Comparison of ENCODE assay signal across 7 cellular contexts in genomic region chr17:20467447-20467846, GRCh38.
DNase-seq lines count a peak whose midpoint lies in the region; ATAC-seq and TF ChIP-seq lines count a peak whose summit lies in the region.
"Not testable (repeated sequence)": the region's sequence is repeated elsewhere in the genome, so short reads cannot be mapped to it uniquely, and the experiment has no call there.

Gene LGALS9B (minus strand): TSS chr17:20467539. CDS start chr17:20467470, 69 bp downstream.

- not testable (repeated sequence) for DNase-seq in activated naive CD8-positive, alpha-beta T cell treated with anti-CD3 and anti-CD28 coated beads, Interleukin-2, amount 50 U/mL, for 24 hours

- TF ChIP-seq CTCF in Loucy (conservative IDR thresholded peaks at IDR 0.05; ENCODE audit: low read length) = not testable (repeated sequence)

- not testable (repeated sequence) for H3K9me3 Mint-ChIP-seq in activated naive CD8-positive, alpha-beta T cell treated with anti-CD3 and anti-CD28 coated beads, Interleukin-2, amount 50 U/mL, for 24 hours

- not testable (repeated sequence) for H2AFZ ChIP-seq in Loucy (ENCODE audit: low read length)

- not testable (repeated sequence) for H3K4me1 ChIP-seq in Loucy (ENCODE audit: insufficient read depth, low read length, poor library complexity, severe bottlenecking); mucosa of rectum (ENCODE audit: control insufficient read depth in 2 of 2, insufficient read depth in 2 of 2, low read length in 2 of 2)

- H3K9ac ChIP-seq in Loucy (ENCODE audit: low read depth, low read length, poor library complexity, severe bottlenecking) (peak within 1 kb of the TSS; percentile 43), mucosa of rectum (ENCODE audit: low read depth in 1 of 2, low read length in 2 of 2) (peak within 1 kb of the TSS; percentile 14 to 59)

- H3K36me3 Mint-ChIP-seq in activated naive CD8-positive, alpha-beta T cell treated with anti-CD3 and anti-CD28 coated beads, Interleukin-2, amount 50 U/mL, for 24 hours (ENCODE audit: low read depth) = not testable (repeated sequence)

- H3K36me3 ChIP-seq in Loucy (ENCODE audit: insufficient read depth, low read length); mucosa of rectum (ENCODE audit: control insufficient read depth in 2 of 2, insufficient read depth in 2 of 2, low read length in 2 of 2): not testable (repeated sequence)

- H3K9me2 ChIP-seq in Loucy (replicated peaks; ENCODE audit: low read depth, low read length) = not testable (repeated sequence)

- H3K9me3 ChIP-seq in Loucy (ENCODE audit: insufficient read depth, low read depth, low read length); mucosa of rectum (ENCODE audit: control insufficient read depth in 2 of 2, low read length in 2 of 2): not testable (repeated sequence)

- H3K79me2 ChIP-seq in Loucy (ENCODE audit: insufficient read depth, low read length) = not testable (repeated sequence)

- H3F3A ChIP-seq in Loucy (ENCODE audit: low read depth) = not testable (repeated sequence)

- peak within 1 kb of the TSS; percentile 52 to 67 for H3K27ac ChIP-seq in mucosa of rectum (ENCODE audit: low read depth in 2 of 2, low read length in 2 of 2)

- peak; percentile 84 for ATAC-seq in GM18868 (IDR thresholded peaks at IDR 0.05; ENCODE audit: unreplicated experiment)
- peak; percentile 64 for ATAC-seq in GM21381 (IDR thresholded peaks at IDR 0.05; ENCODE audit: unreplicated experiment)
- peak; percentile 71 for ATAC-seq in HG02759 (IDR thresholded peaks at IDR 0.05; ENCODE audit: unreplicated experiment)
- ATAC-seq in HG03139 (IDR thresholded peaks at IDR 0.05; ENCODE audit: unreplicated experiment) = peak; percentile 77
- peak; percentile 65 for ATAC-seq in activated naive CD8-positive, alpha-beta T cell treated with anti-CD3 and anti-CD28 coated beads, Interleukin-2, amount 50 U/mL, for 24 hours

- not testable (repeated sequence) for H3K27me3 ChIP-seq in Loucy (ENCODE audit: insufficient read depth, low read length, poor library complexity, severe bottlenecking); mucosa of rectum (ENCODE audit: control insufficient read depth in 2 of 2, insufficient read depth in 2 of 2, low read length in 2 of 2)

- peak within 1 kb of the TSS; percentile 60 for H3K4me2 ChIP-seq in Loucy (ENCODE audit: low read depth, low read length, poor library complexity, severe bottlenecking)

- not testable (repeated sequence) for H4K20me1 ChIP-seq in Loucy (ENCODE audit: insufficient read depth, low read length, poor library complexity, severe bottlenecking)

- H3K27me3 Mint-ChIP-seq in activated naive CD8-positive, alpha-beta T cell treated with anti-CD3 and anti-CD28 coated beads, Interleukin-2, amount 50 U/mL, for 24 hours = not testable (repeated sequence)

- H3K4me3 ChIP-seq in Loucy (ENCODE audit: low read length, poor library complexity, severe bottlenecking) (peak within 1 kb of the TSS; percentile 60), mucosa of rectum (ENCODE audit: low read length in 2 of 2) (peak within 1 kb of the TSS; percentile 43 to 54)

- not testable (repeated sequence) for H3K4me1 Mint-ChIP-seq in activated naive CD8-positive, alpha-beta T cell treated with anti-CD3 and anti-CD28 coated beads, Interleukin-2, amount 50 U/mL, for 24 hours

- not testable (repeated sequence) for H3K27ac Mint-ChIP-seq in activated naive CD8-positive, alpha-beta T cell treated with anti-CD3 and anti-CD28 coated beads, Interleukin-2, amount 50 U/mL, for 24 hours

- H3K4me3 Mint-ChIP-seq in activated naive CD8-positive, alpha-beta T cell treated with anti-CD3 and anti-CD28 coated beads, Interleukin-2, amount 50 U/mL, for 24 hours = not testable (repeated sequence)
